8 cellular contexts compared by ENCODE assay signal in the genomic region with DNA sequence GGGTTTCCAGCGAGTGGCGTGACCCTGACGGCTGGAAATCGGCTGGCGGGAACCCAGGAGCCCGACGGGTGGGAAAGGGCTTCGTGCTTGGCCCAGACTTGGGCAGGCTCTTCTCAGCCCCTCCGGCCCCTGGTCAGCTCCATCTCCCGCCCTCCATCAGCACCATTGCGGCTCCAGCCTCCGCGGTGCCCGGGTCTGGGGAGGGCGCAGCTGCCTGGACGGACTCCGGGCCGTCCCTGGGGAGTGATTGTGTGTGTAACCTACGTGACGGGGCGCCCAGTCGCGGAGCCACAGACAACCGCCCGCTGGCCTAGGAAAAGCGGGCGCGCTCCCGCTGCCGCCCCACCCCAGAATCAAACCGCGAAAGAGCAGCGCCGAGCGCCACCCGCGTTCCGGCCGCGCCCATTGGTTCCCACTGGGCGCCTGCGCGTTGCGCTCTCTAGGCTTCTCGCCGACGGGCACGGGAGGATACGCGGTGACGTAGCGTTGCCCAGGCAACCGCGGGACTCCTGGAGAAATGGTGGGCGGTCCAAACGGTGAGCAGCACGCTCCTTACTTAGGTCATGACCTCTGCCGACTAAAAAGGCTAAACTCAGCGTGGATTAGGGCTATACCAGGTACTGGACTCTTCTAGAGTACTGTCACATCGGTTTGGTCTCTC. TPM values are rescaled to one million over a fixed set of nuclear protein-coding genes. Genes with fewer than 3 reads are reported as not detected.
DNase-seq lines count a peak whose midpoint lies in the region; ATAC-seq and TF ChIP-seq lines count a peak whose summit lies in the region.

A gene (minus strand): TSS at position 355 of the 661 bp plus-strand sequence. CDS start 394 bp downstream, outside the sequence.

- H3K9ac ChIP-seq in subcutaneous abdominal adipose tissue (ENCODE audit: low read length in 5 of 5), result peak within 1 kb of the TSS in 4 of 5 donors; percentile 65 to 72 (median 68)

- peaks cover 9% of the 10 kb centered on the region for H3K4me1 ChIP-seq in RWPE2 (ENCODE audit: insufficient read depth, poor library complexity, severe bottlenecking)
- H3K4me1 ChIP-seq in gastroesophageal sphincter, result peaks cover 0 to 7% (median 0%) of the 10 kb centered on the region in 3 donors
- H3K4me1 ChIP-seq in neutrophil (ENCODE audit: control insufficient read depth in 1 of 2, insufficient read depth in 1 of 2, low read depth in 1 of 2, low read length in 1 of 2), result peaks cover 8 to 9% of the 10 kb centered on the region in 2 experiments
- peaks cover 3 to 12% (median 8%) of the 10 kb centered on the region in 5 donors for H3K4me1 ChIP-seq in subcutaneous abdominal adipose tissue (ENCODE audit: control insufficient read depth in 5 of 5, insufficient read depth in 5 of 5, low read length in 5 of 5)

- DNase-seq in DMS153 treated with DMSO at 0.1 percent for 48 hours (lab: John Stamatoyannopoulos, UW; ENCODE audit: unreplicated experiment) (peak; percentile 45), RWPE2 (ENCODE audit: low spot score) (peak; percentile 96)
- peak; percentile 42 to 77 (median 60) for DNase-seq in activated naive CD4-positive, alpha-beta T cell (lab: John Stamatoyannopoulos, UW)

- TF ChIP-seq RAD21 in Ishikawa (IDR thresholded peaks at IDR 0.05; ENCODE audit: low read depth), result no peak

- H3K36me3 ChIP-seq in RWPE2 (ENCODE audit: low read depth) (peaks cover 21% of the 10 kb centered on the region), gastroesophageal sphincter (no peaks in the 10 kb centered on the region), neutrophil (no peaks in the 10 kb centered on the region), subcutaneous abdominal adipose tissue (ENCODE audit: control insufficient read depth in 5 of 5, insufficient read depth in 5 of 5, low read length in 5 of 5) (no peaks in the 10 kb centered on the region)

- H3K4me3 ChIP-seq in RWPE2 (ENCODE audit: severe bottlenecking) (peak within 1 kb of the TSS; percentile 55), gastroesophageal sphincter (peak within 1 kb of the TSS; percentile 39 to 59), neutrophil (ENCODE audit: low read depth in 1 of 2, low read length in 1 of 2) (peak within 1 kb of the TSS; percentile 52 to 58), subcutaneous abdominal adipose tissue (ENCODE audit: low read depth in 1 of 5, low read length in 5 of 5) (peak within 1 kb of the TSS; percentile 69 to 83 (median 79))

- 0% methylated on average over 3 to 6 of the region's 60 CpGs for WGBS in gastroesophageal sphincter (ENCODE audit: low coverage in 1 of 2), 2 donors

- TF ChIP-seq CTCF in RWPE2 (IDR thresholded peaks at IDR 0.05; ENCODE audit: poor library complexity, severe bottlenecking) (no peak), gastroesophageal sphincter (IDR thresholded peaks at IDR 0.05) (no peak), neutrophil (IDR thresholded peaks at IDR 0.05) (no peak)

- TF ChIP-seq EP300 in Ishikawa (IDR thresholded peaks at IDR 0.05; ENCODE audit: borderline replicate concordance) (no peak), gastroesophageal sphincter (IDR thresholded peaks at IDR 0.05) (no peak)

- H3K27me3 ChIP-seq in RWPE2 (ENCODE audit: insufficient read depth, poor library complexity, severe bottlenecking), result no peaks in the 10 kb centered on the region
- no peaks in the 10 kb centered on the region for H3K27me3 ChIP-seq in gastroesophageal sphincter
- H3K27me3 ChIP-seq in neutrophil, result peaks cover 13% of the 10 kb centered on the region
- no peaks in the 10 kb centered on the region for H3K27me3 ChIP-seq in subcutaneous abdominal adipose tissue (ENCODE audit: control insufficient read depth in 5 of 5, insufficient read depth in 4 of 5, low read length in 5 of 5)

- ATAC-seq in GM21717 (IDR thresholded peaks at IDR 0.05; ENCODE audit: unreplicated experiment), result peak; percentile 100
- peak; percentile 96 for ATAC-seq in RWPE2 (ENCODE audit: low read depth)
- ATAC-seq in gastroesophageal sphincter, result peak; percentile 98

- peak; percentile 37 to 43 for TF ChIP-seq POLR2A in gastroesophageal sphincter (IDR thresholded peaks at IDR 0.05)

- H3K27ac ChIP-seq in RWPE2 (ENCODE audit: poor library complexity, severe bottlenecking), result peak within 1 kb of the TSS; percentile 43
- peak within 1 kb of the TSS in 3 of 4 donors; percentile 51 to 78 (median 52) for H3K27ac ChIP-seq in gastroesophageal sphincter
- no peak within 1 kb of the TSS for H3K27ac ChIP-seq in neutrophil
- no peak within 1 kb of the TSS for H3K27ac ChIP-seq in subcutaneous abdominal adipose tissue (ENCODE audit: low read depth, low read length)

- no peaks in the 10 kb centered on the region for H3K9me3 ChIP-seq in RWPE2 (ENCODE audit: severe bottlenecking)
- H3K9me3 ChIP-seq in gastroesophageal sphincter, result no peaks in the 10 kb centered on the region
- no peaks in the 10 kb centered on the region for H3K9me3 ChIP-seq in neutrophil
- H3K9me3 ChIP-seq in subcutaneous abdominal adipose tissue (ENCODE audit: control insufficient read depth in 5 of 5, low read length in 5 of 5), result no peaks in the 10 kb centered on the region

TF ChIP-seq in Ishikawa, 13 proteins besides CTCF, POLR2A, EP300 and RAD21:
- TF ChIP-seq, protein P1, sequence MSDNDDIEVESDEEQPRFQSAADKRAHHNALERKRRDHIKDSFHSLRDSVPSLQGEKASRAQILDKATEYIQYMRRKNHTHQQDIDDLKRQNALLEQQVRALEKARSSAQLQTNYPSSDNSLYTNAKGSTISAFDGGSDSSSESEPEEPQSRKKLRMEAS (IDR thresholded peaks at IDR 0.05), result peak; percentile 24; the same call in 1 of the 2 replicates
- TF ChIP-seq TCF12 (IDR thresholded peaks at IDR 0.05; ENCODE audit: low read depth), result no peak

RNA-seq across cellular contexts. Expression of the gene that starts here (rescaled TPM):
- 1 to 10 TPM in 1 of 4 donors, under 1 TPM in 2, not detected in 1; 0.13 to 1.6 (median 0.35) TPM for total RNA-seq in gastroesophageal sphincter

Comparison
In these comparisons a context has a peak if more than half of its experiments do, and no peak if none do; other contexts are left out.
1. DNase-seq: peak in every context shown above with its lines; median percentile 96 in RWPE2; 60 in activated naive CD4-positive, alpha-beta T cell; 45 in DMS153 treated with DMSO at 0.1 percent for 48 hours.
2. H3K27ac ChIP-seq: peak in RWPE2 (single experiment) and gastroesophageal sphincter (3 of 4); none in neutrophil (single experiment) and subcutaneous abdominal adipose tissue (single experiment).
3. Peak in every context shown above with its lines, with median percentiles within 50 percentile points of each other: ATAC-seq and H3K4me3 ChIP-seq.